21 cellular contexts compared by ENCODE assay signal in the genomic region with DNA sequence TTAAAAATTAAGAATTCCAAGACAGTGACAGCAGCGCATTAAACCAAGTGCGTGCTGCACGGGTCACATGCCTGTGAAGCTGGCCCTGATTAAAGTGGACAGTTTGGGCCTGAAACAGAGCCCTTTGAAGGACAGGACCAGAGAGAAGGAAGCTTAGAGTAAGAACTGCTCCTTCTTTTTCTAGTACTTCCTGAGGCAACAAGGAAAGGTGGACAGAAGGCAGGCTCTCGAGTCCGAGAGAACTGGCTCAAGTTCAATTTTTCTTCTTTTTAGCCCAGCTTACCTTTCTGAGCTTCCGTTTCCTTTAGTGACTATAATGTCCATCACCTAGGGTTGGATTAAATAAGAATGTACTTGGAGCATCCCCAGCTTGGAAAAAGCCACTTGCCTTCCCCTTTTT. TPM values are rescaled to one million over a fixed set of nuclear protein-coding genes. Genes with fewer than 3 reads are reported as not detected.
DNase-seq lines count a peak whose midpoint lies in the region; ATAC-seq, FAIRE-seq and TF ChIP-seq lines count a peak whose summit lies in the region.
"Had no signal": no experiment of that assay in that cellular context is flagged by ENCODE, and none has a peak within 500 bp of the region (broad histone marks: within the 10 kb centered on the region; RNA-seq: fewer than 3 reads in every experiment).

No MANE protein-coding gene starts in this region.

- no peak for TF ChIP-seq CTCF in CD4-positive, alpha-beta T cell (IDR thresholded peaks at IDR 0.05)
- no peak for TF ChIP-seq CTCF in GM12878 (IDR thresholded peaks at IDR 0.05 in 2 of 3, conservative IDR thresholded peaks at IDR 0.05 in 1 of 3; ENCODE audit: control insufficient read depth in 2 of 3, extremely low read depth in 1 of 3, insufficient read depth in 1 of 3, low read depth in 3 of 3, low read length in 3 of 3)
- TF ChIP-seq CTCF in keratinocyte (optimal IDR thresholded peaks at IDR 0.05 in 1 of 3, IDR thresholded peaks at IDR 0.05 in 1 of 3, conservative IDR thresholded peaks at IDR 0.05 in 1 of 3; ENCODE audit: extremely low read depth in 1 of 3, insufficient read depth in 2 of 3, low read length in 3 of 3) = no peak
- no peak for TF ChIP-seq CTCF in gastrocnemius medialis (IDR thresholded peaks at IDR 0.05 in 4 of 5, conservative IDR thresholded peaks at IDR 0.05 in 1 of 5)

- H3K9ac ChIP-seq in GM12878 (ENCODE audit: control insufficient read depth, insufficient read depth, low read length) = no peak overlapping the region
- no peak overlapping the region for H3K9ac ChIP-seq in keratinocyte (ENCODE audit: control insufficient read depth, extremely low read depth, insufficient read depth, low read length)

- RAD21 ChIA-PET in GM12878 (lab: Charles Lee; ENCODE audit: unreplicated experiment) = interaction anchor here (2.2 to 3.0 kb wide), 2 partner anchors 10 to 23 kb away, joined by 11 to 56 read pairs; no protein-coding TSS in a partner anchor

- H3K36me3 ChIP-seq in GM12878 (ENCODE audit: control insufficient read depth in 2 of 2, insufficient read depth in 2 of 2, low read length in 1 of 2) (peaks cover 14 to 27% of the 10 kb centered on the region in 2 experiments), keratinocyte (ENCODE audit: control insufficient read depth in 2 of 2, extremely low read depth in 1 of 2, insufficient read depth in 2 of 2, low read length in 2 of 2) (peaks cover 0 to 1% of the 10 kb centered on the region in 2 experiments), gastrocnemius medialis (no peaks in the 10 kb centered on the region)

- no peak overlapping the region for H3K27ac ChIP-seq in CD4-positive, alpha-beta T cell (ENCODE audit: low read depth, low read length)
- H3K27ac ChIP-seq in GM12878 (ENCODE audit: control insufficient read depth, insufficient read depth) (peak overlapping the region; percentile 72), keratinocyte (ENCODE audit: control insufficient read depth, insufficient read depth, low read length) (peak overlapping the region; percentile 17), gastrocnemius medialis (peak overlapping the region; percentile 80 to 93 (median 90))

- no TSS peak for BruUV-seq in GM12878 (replicated peaks; lab: Mats Ljungman, UMichigan)

- TF ChIP-seq POLR2A in GM12878 (IDR thresholded peaks at IDR 0.05; ENCODE audit: low read depth, low read length) = no peak
- TF ChIP-seq POLR2A in gastrocnemius medialis (IDR thresholded peaks at IDR 0.05) = no peak

- H3K27ac Mint-ChIP-seq in CD4-positive, alpha-beta T cell = peak overlapping the region; percentile 76

- no peaks in the 10 kb centered on the region for H3K9me3 Mint-ChIP-seq in CD4-positive, alpha-beta T cell

- POLR2A ChIA-PET in CD4-positive, alpha-beta T cell (lab: Charles Lee) = interaction anchor here (1.1 to 3.1 kb wide), 2 partner anchors 20 to 25 kb away, joined by 3 to 94 read pairs; a partner anchor contains a TSS
- POLR2A ChIA-PET in GM12878 (lab: Charles Lee) = interaction anchor here (0.9 to 3.7 kb wide), 3 partner anchors 20 to 29 kb away, joined by 3 to 77 read pairs (median 3); a partner anchor contains a TSS

- in situ Hi-C loops in GM12878 (cut with MboI) (no loop called here), gastrocnemius medialis (cut with MboI; ENCODE audit: low sequenced_read_pairs in 4 of 4) (no loop called here)

- dilution Hi-C loops in keratinocyte (cut with MboI; ENCODE audit: extremely low pct_ligation_motif_present, low sequenced_read_pairs) = no loop called here

- SMC1A ChIA-PET in GM12878 (lab: Charles Lee; ENCODE audit: uncharacterized antibody, unreplicated experiment) = interaction anchor here (0.6 to 3.1 kb wide), 7 partner anchors 15 to 494 kb away, joined by 3 to 67 read pairs (median 3); no protein-coding TSS in a partner anchor

- H3K4me3 ChIP-seq in GM12878 (0 out of 2 replicates have a peak overlapping the region, but pooled peaks have one; percentile 60), keratinocyte (ENCODE audit: control insufficient read depth in 2 of 3, extremely low read depth in 1 of 3, insufficient read depth in 2 of 3, low read depth in 1 of 3, low read length in 3 of 3) (no peak overlapping the region), gastrocnemius medialis (peak overlapping the region in 2 of 4 donors; percentile 19 to 58)

- H3K4me1 ChIP-seq in GM12878 (ENCODE audit: control insufficient read depth, insufficient read depth, low read length) (peaks cover 93% of the 10 kb centered on the region), keratinocyte (ENCODE audit: control insufficient read depth, extremely low read depth, insufficient read depth, low read length) (peaks cover 30% of the 10 kb centered on the region), gastrocnemius medialis (peaks cover 87 to 95% of the 10 kb centered on the region in 2 donors)

- H3K27me3 ChIP-seq in CD4-positive, alpha-beta T cell (ENCODE audit: control insufficient read depth, insufficient read depth, low read length) = no peaks in the 10 kb centered on the region
- no peaks in the 10 kb centered on the region for H3K27me3 ChIP-seq in GM12878 (replicated peaks in 1 of 2; ENCODE audit: control insufficient read depth in 2 of 2, insufficient read depth in 2 of 2, low read length in 1 of 2)
- H3K27me3 ChIP-seq in keratinocyte (ENCODE audit: control insufficient read depth, extremely low read depth, insufficient read depth, low read length) = no peaks in the 10 kb centered on the region
- H3K27me3 ChIP-seq in gastrocnemius medialis = no peaks in the 10 kb centered on the region

- FAIRE-seq in GM12878 (lab: Jason Lieb, UNC) (no peak), keratinocyte (lab: Jason Lieb, UNC) (no peak)
- FAIRE-seq: H54, islet of Langerhans had no signal

- no peaks in the 10 kb centered on the region for H3K9me3 ChIP-seq in CD4-positive, alpha-beta T cell (ENCODE audit: control insufficient read depth, low read length)
- H3K9me3 ChIP-seq in GM12878 (replicated peaks; ENCODE audit: control insufficient read depth, insufficient read depth, low read length) = no peaks in the 10 kb centered on the region
- H3K9me3 ChIP-seq in keratinocyte (ENCODE audit: control insufficient read depth, low read depth, low read length) = no peaks in the 10 kb centered on the region
- H3K9me3 ChIP-seq in gastrocnemius medialis = no peaks in the 10 kb centered on the region

- peaks cover 18% of the 10 kb centered on the region for H4K20me1 ChIP-seq in GM12878 (ENCODE audit: control insufficient read depth, insufficient read depth)
- peaks cover 4% of the 10 kb centered on the region for H4K20me1 ChIP-seq in keratinocyte (ENCODE audit: control insufficient read depth, extremely low read depth, insufficient read depth, low read length)

- H3K79me2 ChIP-seq in GM12878 (ENCODE audit: control insufficient read depth, insufficient read depth, low read length) = peaks cover 99% of the 10 kb centered on the region
- peaks cover 78% of the 10 kb centered on the region for H3K79me2 ChIP-seq in keratinocyte (ENCODE audit: control insufficient read depth, insufficient read depth, low read length)

- CTCF ChIA-PET in CD4-positive, alpha-beta T cell (lab: Charles Lee) = interaction anchor here (1.2 to 1.4 kb wide), 2 partner anchors 82 to 131 kb away, joined by 3 read pairs; no protein-coding TSS in a partner anchor
- CTCF ChIA-PET in GM12878 (lab: Yijun Ruan, JAX) = interaction anchor here (1.9 to 3.0 kb wide), 7 partner anchors 9 to 81 kb away, joined by 5 to 24 read pairs (median 10); no protein-coding TSS in a partner anchor

- no peak for TF ChIP-seq RAD21 in GM12878 (IDR thresholded peaks at IDR 0.05; ENCODE audit: insufficient read depth, low read depth, low read length)

- no peak for ATAC-seq in CD4-positive, alpha-beta T cell (ENCODE audit: poor library complexity)
- ATAC-seq in GM12878 (no peak), gastrocnemius medialis (no peak)

- no peaks in the 10 kb centered on the region for H3K27me3 Mint-ChIP-seq in CD4-positive, alpha-beta T cell
- H3K27me3 Mint-ChIP-seq: progenitor cell of endocrine pancreas had no signal

- no peak for TF ChIP-seq EP300 in GM12878 (IDR thresholded peaks at IDR 0.05; ENCODE audit: borderline replicate concordance in 1 of 2, control insufficient read depth in 1 of 2, low read depth in 2 of 2, low read length in 2 of 2)

- H3K4me2 ChIP-seq in GM12878 (ENCODE audit: control insufficient read depth, insufficient read depth) (peak overlapping the region; percentile 94), keratinocyte (ENCODE audit: control insufficient read depth, extremely low read depth, insufficient read depth, low read depth, low read length) (peak overlapping the region; percentile 35)

- intact Hi-C loops in CD4-positive, alpha-beta T cell (cut with DNase I, micrococcal nuclease) = no loop called here
- intact Hi-C loops in GM12878 (cut with micrococcal nuclease; ENCODE audit: unreplicated experiment) (no loop called here), gastrocnemius medialis (cut with DNase I; ENCODE audit: low total_unique reads) (no loop called here)

- peaks cover 90% of the 10 kb centered on the region for H3K4me1 Mint-ChIP-seq in CD4-positive, alpha-beta T cell (ENCODE audit: low read depth)

- H3K4me3 Mint-ChIP-seq in CD4-positive, alpha-beta T cell = no peak overlapping the region

- H2AFZ ChIP-seq in GM12878 (ENCODE audit: control insufficient read depth, low read depth, low read length) (no peak overlapping the region), keratinocyte (ENCODE audit: control insufficient read depth, low read length) (no peak overlapping the region)

- peaks cover 6% of the 10 kb centered on the region for H3K36me3 Mint-ChIP-seq in CD4-positive, alpha-beta T cell (ENCODE audit: low read depth)

- H3K9me1 ChIP-seq in keratinocyte (ENCODE audit: control insufficient read depth, extremely low read depth, insufficient read depth, low read length) = peaks cover 2% of the 10 kb centered on the region

- DNase-seq in CD4-positive, alpha-beta T cell = no peak
- DNase-seq in GM12878 (ENCODE audit: low read depth, low spot score) = no peak
- no peak for DNase-seq in keratinocyte (ENCODE audit: low read depth, low spot score)
- no peak for DNase-seq in gastrocnemius medialis
- no peak for DNase-seq in NCI-H748 treated with DMSO at 0.1 percent for 48 hours (lab: John Stamatoyannopoulos, UW)
- no peak for DNase-seq in DMS 273 (lab: John Stamatoyannopoulos, UW; ENCODE audit: unreplicated experiment)
- DNase-seq in Ammon's horn (ENCODE audit: low spot score) = no peak
- no peak for DNase-seq in HT-29 (ENCODE audit: low spot score)
- DNase-seq: activated CD4-positive, CD25-positive, alpha-beta regulatory T cell; activated gamma-delta T cell; DMS 273 treated with DMSO at 0.1 percent for 48 hours; erythroblast; glutamatergic neuron; NCI-H1436; NCI-H345; SIG-M5; stimulated activated CD4-positive, alpha-beta T cell treated with anti-CD3 and anti-CD28 coated beads, Interleukin-15, amount 100 ng/mL, for 24 hours; T-helper 2 cell had no signal

- WGBS in GM12878 (ENCODE audit: insufficient coverage, insufficient replicate concordance, low lambda C conversion rate, missing lambda C conversion rate) = 95% methylated on average over 6 of the region's 6 CpGs

RNA-seq across cellular contexts. Expression of a gene that starts 26.9 kb away (rescaled TPM):
- 10 to 100 TPM; 55.1 to 57.3 TPM for total RNA-seq in CD4-positive, alpha-beta T cell
- total RNA-seq in GM12878 (2013; cell fraction: nucleolus; rRNA removed) = 115 and 122 TPM in 2 replicates
- total RNA-seq in GM12878 (2014; rRNA removed) = 113 and 115 TPM in 2 replicates
- total RNA-seq in GM12878 (2014; rRNA removed; fragmentation: Illumina TruSeq; extraction: Trizol) = 232 and 235 TPM in 2 replicates
- 227 and 244 TPM in 2 replicates for total RNA-seq in GM12878 (2021)
- 105 TPM for polyA plus RNA-seq in GM12878 (2011; ENCODE audit: low read depth)
- polyA plus RNA-seq in GM12878 (2011; rRNA removed) = 170 and 224 TPM in 2 replicates
- polyA plus RNA-seq in GM12878 (2011; cell fraction: cytosol; rRNA removed) = 77.2 and 86.6 TPM in 2 replicates
- 56.0 and 69.4 TPM in 2 replicates for polyA plus RNA-seq in GM12878 (2011; cell fraction: nucleus; rRNA removed)
- 179 and 207 TPM in 2 replicates for polyA plus RNA-seq in GM12878 (2012)
- polyA plus RNA-seq in GM12878 (2014; fragmentation: Illumina TruSeq; extraction: Trizol) = 666 and 753 TPM in 2 replicates
- polyA plus RNA-seq in GM12878 (2014; fragmentation: Nextera tagmentation; extraction: Ambion mirVana) = 10 to 100 TPM; 29.6 to 35.3 TPM
- polyA plus RNA-seq in GM12878 (2014; rRNA removed) = 247 and 261 TPM in 2 replicates
- 100 to 1,000 TPM; 232 to 271 TPM for polyA plus RNA-seq in GM12878 (2016; fragmentation: Nextera tagmentation; extraction: Ambion mirVana)
- 62.1 and 70.0 TPM in 2 replicates for polyA minus RNA-seq in GM12878 (2011; rRNA and poly(A)+ RNA removed)
- polyA minus RNA-seq in GM12878 (2011; cell fraction: cytosol; rRNA and poly(A)+ RNA removed) = 39.3 and 49.7 TPM in 2 replicates
- polyA minus RNA-seq in GM12878 (2011; cell fraction: nucleus; rRNA and poly(A)+ RNA removed) = 31.4 and 59.3 TPM in 2 replicates
- polyA plus RNA-seq in keratinocyte = 41.5 to 93.6 TPM (median 57.6 TPM) in 3 replicates
- 154 TPM for polyA plus RNA-seq in keratinocyte (2011; ENCODE audit: low read depth)
- polyA plus RNA-seq in keratinocyte (2011; cell fraction: cytosol; rRNA removed) = 61.9 and 93.0 TPM in 2 replicates
- 56.7 and 65.0 TPM in 2 replicates for polyA plus RNA-seq in keratinocyte (2011; cell fraction: nucleus; rRNA removed)
- 78.3 and 134 TPM in 2 replicates for polyA plus RNA-seq in keratinocyte (2012; ENCODE audit: low replicate concordance)
- 11.5 to 53.4 TPM (median 19.9 TPM) in 3 replicates for polyA minus RNA-seq in keratinocyte
- 28.2 TPM for polyA minus RNA-seq in keratinocyte (2011; cell fraction: cytosol; rRNA and poly(A)+ RNA removed)
- 21.3 and 27.3 TPM in 2 replicates for polyA minus RNA-seq in keratinocyte (2011; cell fraction: nucleus; rRNA and poly(A)+ RNA removed)
- 10 to 100 TPM; 27.1 to 55.8 (median 50.6) TPM for total RNA-seq in gastrocnemius medialis
- 91.6 and 113 TPM in 2 replicates for total RNA-seq in HT-29 (2014; rRNA removed; shearing (Covaris generic))
